1 cellular context compared by ENCODE assay signal in genomic region chr10:72260588-72261322, GRCh38.
TF ChIP-seq lines count a peak whose summit lies in the region.

No MANE protein-coding gene starts in this region.

TF ChIP-seq in K562, 482 proteins besides CTCF, POLR2A, EP300 and RAD21 (continued from another document and continues in another):
- no peak for TF ChIP-seq BCLAF1 (IDR thresholded peaks at IDR 0.05; ENCODE audit: borderline replicate concordance in 1 of 2, control insufficient read depth in 1 of 2, low read depth in 2 of 2, low read length in 1 of 2)
- peak; percentile 91 for TF ChIP-seq TFAP4 (CRISPR knock-in tag; IDR thresholded peaks at IDR 0.05; ENCODE audit: borderline replicate concordance)
- TF ChIP-seq ZNF124 (CRISPR knock-in tag; IDR thresholded peaks at IDR 0.05), result no peak
- TF ChIP-seq NFIX (CRISPR knock-in tag; IDR thresholded peaks at IDR 0.05; ENCODE audit: low read depth), result no peak
- TF ChIP-seq HDAC2 (IDR thresholded peaks at IDR 0.05), result peak; percentile 83
- TF ChIP-seq GABPA (tag; conservative IDR thresholded peaks at IDR 0.05; ENCODE audit: low read depth), result no peak; the same call in none of the 2 replicates
- no peak for TF ChIP-seq POLR2H (tag; IDR thresholded peaks at IDR 0.05; ENCODE audit: low read depth)
- no peak for TF ChIP-seq MEF2D (tag; conservative IDR thresholded peaks at IDR 0.05; ENCODE audit: low read depth)
- no peak; the same call in 1 of the 2 replicates for TF ChIP-seq TSHZ1 (CRISPR knock-in tag; IDR thresholded peaks at IDR 0.05)
- no peak for TF ChIP-seq BRCA1 (IDR thresholded peaks at IDR 0.05)
- TF ChIP-seq BRCA1 (CRISPR knock-in tag; IDR thresholded peaks at IDR 0.05), result no peak
- no peak for TF ChIP-seq SIN3B (IDR thresholded peaks at IDR 0.05; ENCODE audit: low read depth)
- TF ChIP-seq SREBF1 (IDR thresholded peaks at IDR 0.05; ENCODE audit: borderline replicate concordance, low read depth, low read length), result peak; percentile 15; the same call in 1 of the 2 replicates
- peak; percentile 45 to 74; a peak in 2 of 4 replicates for TF ChIP-seq MLLT1 (IDR thresholded peaks at IDR 0.05)
- peak; percentile 72; the same call in 1 of the 2 replicates for TF ChIP-seq HMGXB4 (CRISPR knock-in tag; IDR thresholded peaks at IDR 0.05)
- TF ChIP-seq NCOA2 (IDR thresholded peaks at IDR 0.05; ENCODE audit: partially characterized antibody in 2 of 2), result no peak
- TF ChIP-seq NRF1 (conservative IDR thresholded peaks at IDR 0.05 in 1 of 2, IDR thresholded peaks at IDR 0.05 in 1 of 2), result peak; percentile 54 to 60
- no peak for TF ChIP-seq IRF2 (CRISPR knock-in tag; IDR thresholded peaks at IDR 0.05)
- peak; percentile 77 for TF ChIP-seq REST (CRISPR knock-in tag; IDR thresholded peaks at IDR 0.05; ENCODE audit: low read depth)
- TF ChIP-seq CLOCK (CRISPR knock-in tag; IDR thresholded peaks at IDR 0.05; ENCODE audit: borderline replicate concordance), result 0 out of 2 replicates have a peak, but pooled peaks have one; percentile 53
- no peak for TF ChIP-seq USF1 (CRISPR knock-in tag; IDR thresholded peaks at IDR 0.05)
- TF ChIP-seq NR0B1 (IDR thresholded peaks at IDR 0.05; ENCODE audit: partially characterized antibody), result no peak
- TF ChIP-seq ZNF449 (CRISPR knock-in tag; IDR thresholded peaks at IDR 0.05), result 0 out of 2 replicates have a peak, but pooled peaks have one; percentile 30
- peak; percentile 62 to 82 for TF ChIP-seq KDM1A (IDR thresholded peaks at IDR 0.05)
- peak; percentile 47; the same call in 1 of the 2 replicates for TF ChIP-seq ZNF134 (CRISPR knock-in tag; conservative IDR thresholded peaks at IDR 0.05)
- TF ChIP-seq RBM14 (IDR thresholded peaks at IDR 0.05; ENCODE audit: borderline replicate concordance, insufficient read depth, low read depth, low read length), result no peak
- TF ChIP-seq ZBTB2 (IDR thresholded peaks at IDR 0.05), result no peak; the same call in none of the 2 replicates
- no peak for TF ChIP-seq SAFB (IDR thresholded peaks at IDR 0.05; ENCODE audit: borderline replicate concordance, low read depth, low read length)
- TF ChIP-seq THAP7 (CRISPR knock-in tag; IDR thresholded peaks at IDR 0.05), result 0 out of 2 replicates have a peak, but pooled peaks have one; percentile 78
